8 cellular contexts compared by ENCODE assay signal in the genomic region with DNA sequence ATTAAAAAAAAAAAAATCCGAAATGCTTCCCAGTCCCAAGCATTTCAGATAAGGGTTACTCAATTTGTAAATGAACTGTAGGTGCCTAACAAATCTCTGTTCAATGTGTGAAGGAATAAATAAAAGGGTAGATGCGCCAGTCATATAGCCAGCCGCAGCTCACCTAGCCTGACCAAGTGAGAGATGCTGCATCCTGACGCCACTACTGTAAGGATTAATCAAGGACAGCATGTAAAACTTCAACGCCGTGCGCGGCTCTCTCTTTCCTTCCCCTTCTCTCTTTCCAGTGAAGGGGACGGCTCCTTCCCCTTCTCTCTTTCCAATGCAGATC. TPM values are rescaled to one million over a fixed set of nuclear protein-coding genes. Genes with fewer than 3 reads are reported as not detected.
A peak's percentile ranks its signal among the peaks of the same experiment; 100 is the strongest.
DNase-seq lines count a peak whose midpoint lies in the region; ATAC-seq, FAIRE-seq and TF ChIP-seq lines count a peak whose summit lies in the region.

No MANE protein-coding gene starts in this region.

- H2BK15ac ChIP-seq in H1 (ENCODE audit: low read length) = no peak overlapping the region

- peak overlapping the region; percentile 84 to 87 for H3K4me2 ChIP-seq in H1 (ENCODE audit: insufficient read depth in 1 of 2, low read depth in 2 of 2, low read length in 2 of 2)

- H3K56ac ChIP-seq in H1 (replicated peaks; ENCODE audit: insufficient read length, low read depth, low read length) = no peak overlapping the region

- intact Hi-C loops in activated CD4-positive, alpha-beta T cell treated with anti-CD3 and anti-CD28 coated beads for 36 hours (cut with DNase I, micrococcal nuclease) = loop anchor here in 1 of 2 experiments (2.0 kb wide), 2 partner anchors 56 to 64 kb away; partner anchors contain the start of genes CAP1 and RLF

- TF ChIP-seq RAD21 in H1 (IDR thresholded peaks at IDR 0.05 in 1 of 2, conservative IDR thresholded peaks at IDR 0.05 in 1 of 2; ENCODE audit: low read depth in 2 of 2, low read length in 2 of 2) = no peak

- H3K27me3 ChIP-seq in H1 (replicated peaks in 1 of 4; ENCODE audit: control insufficient read depth in 3 of 4, extremely low read depth in 1 of 4, insufficient read depth in 3 of 4, low read length in 3 of 4) = no peaks in the 10 kb centered on the region

- H2BK5ac ChIP-seq in H1 (ENCODE audit: low read depth, low read length) = no peak overlapping the region

- POLR2A ChIA-PET in activated CD4-positive, alpha-beta T cell treated with anti-CD3 and anti-CD28 coated beads for 36 hours (lab: Charles Lee) = no interaction called here
- POLR2A ChIA-PET in H1 (lab: Charles Lee; ENCODE audit: partially characterized antibody) = interaction anchor here (0.6 to 1.6 kb wide), 3 partner anchors 12 to 65 kb away, joined by 3 to 5 read pairs (median 3); partner anchors contain the start of gene RLF

- no peaks in the 10 kb centered on the region for H4K20me1 ChIP-seq in H1 (replicated peaks in 1 of 2; ENCODE audit: control insufficient read depth in 1 of 2, insufficient read depth in 2 of 2, low read length in 2 of 2)

- H2BK12ac ChIP-seq in H1 (ENCODE audit: low read depth, low read length) = 0 out of 2 replicates have a peak overlapping the region, but pooled peaks have one; percentile 4

- FAIRE-seq in H1 (lab: Jason Lieb, UNC) = no peak

- H3K4me1 ChIP-seq in H1 (replicated peaks in 1 of 4; ENCODE audit: control insufficient read depth in 3 of 4, insufficient read depth in 4 of 4, low read length in 3 of 4) = peaks cover 0 to 2% (median 0%) of the 10 kb centered on the region in 4 experiments; a peak in 2 of 7 replicates

- peaks cover 37% of the 10 kb centered on the region for H3K4me1 Mint-ChIP-seq in activated CD4-positive, alpha-beta T cell treated with anti-CD3 and anti-CD28 coated beads for 36 hours
- peaks cover 21 to 26% of the 10 kb centered on the region in 2 donors for H3K4me1 Mint-ChIP-seq in natural killer cell treated with Interleukin-12 subunit alpha and Interleukin-12 subunit beta and Interleukin-15 and Interleukin-18, amount 100 ng/mL, for 72 hours (ENCODE audit: low read depth in 2 of 2)

- H2BK120ac ChIP-seq in H1 (replicated peaks; ENCODE audit: low read depth, low read length) = no peak overlapping the region

- H3K23me2 ChIP-seq in H1 (ENCODE audit: low read depth, low read length) = peaks cover 9% of the 10 kb centered on the region; the same call in 1 of the 2 replicates

- peak overlapping the region; percentile 5 for H4K91ac ChIP-seq in H1 (replicated peaks; ENCODE audit: insufficient read length, low read length)

- TF ChIP-seq EP300 in H1 (IDR thresholded peaks at IDR 0.05; ENCODE audit: borderline replicate concordance in 1 of 2, low read depth in 2 of 2, low read length in 2 of 2) = no peak

- H3K9me3 Mint-ChIP-seq in activated CD4-positive, alpha-beta T cell treated with anti-CD3 and anti-CD28 coated beads for 36 hours (ENCODE audit: low read depth) = no peaks in the 10 kb centered on the region
- no peaks in the 10 kb centered on the region for H3K9me3 Mint-ChIP-seq in natural killer cell treated with Interleukin-12 subunit alpha and Interleukin-12 subunit beta and Interleukin-15 and Interleukin-18, amount 100 ng/mL, for 72 hours

- peaks cover 4 to 28% of the 10 kb centered on the region in 2 experiments; a peak in 3 of 4 replicates for H3K79me2 ChIP-seq in H1 (ENCODE audit: control insufficient read depth in 1 of 2, insufficient read depth in 2 of 2, low read length in 2 of 2)

- H2BK20ac ChIP-seq in H1 (ENCODE audit: low read length) = no peak overlapping the region

- WGBS in H1 (ENCODE audit: extremely low coverage in 1 of 2, insufficient coverage in 1 of 2, insufficient read length in 1 of 2, insufficient replicate concordance in 2 of 2, low coverage in 1 of 2, low lambda C conversion rate in 2 of 2, missing lambda C conversion rate in 1 of 2), 2 experiments = 24% methylated on average over 5 of the region's 9 CpGs; no CpG with 5 or more reads in 1 of the 2 experiments

- no peaks in the 10 kb centered on the region for H3K9me3 ChIP-seq in H1 (ENCODE audit: insufficient read depth in 2 of 2, low read depth in 1 of 2, low read length in 1 of 2)

- no peak overlapping the region for H4K5ac ChIP-seq in H1 (ENCODE audit: insufficient read length, low read depth, low read length)

- H3K23ac ChIP-seq in H1 (ENCODE audit: insufficient read length) = no peak overlapping the region

- no peak overlapping the region for H3K4ac ChIP-seq in H1 (replicated peaks; ENCODE audit: insufficient read length, low read depth, low read length)

- H3K27ac ChIP-seq in H1 (ENCODE audit: low read depth, low read length) = no peak overlapping the region

- TF ChIP-seq CTCF in NB4 (IDR thresholded peaks at IDR 0.05; ENCODE audit: low read depth, low read length) = no peak
- TF ChIP-seq CTCF in H1 (IDR thresholded peaks at IDR 0.05; ENCODE audit: control extremely low read depth in 1 of 3, insufficient read depth in 1 of 3, low read depth in 1 of 3, low read length in 3 of 3) = no peak
- no peak for TF ChIP-seq CTCF in GM10266 (IDR thresholded peaks at IDR 0.05; ENCODE audit: control insufficient read depth, insufficient read depth, low read depth, missing control alignments)

- peak; percentile 45 for ATAC-seq in activated CD4-positive, alpha-beta T cell treated with anti-CD3 and anti-CD28 coated beads for 36 hours
- peak; percentile 55 to 74 for ATAC-seq in natural killer cell treated with Interleukin-12 subunit alpha and Interleukin-12 subunit beta and Interleukin-15 and Interleukin-18, amount 100 ng/mL, for 72 hours

- H3K4me3 ChIP-seq in NB4 (ENCODE audit: low read depth, low read length) (peak overlapping the region; percentile 83), H1 (ENCODE audit: extremely low read depth in 1 of 4, insufficient read depth in 2 of 4, low read depth in 3 of 4, low read length in 4 of 4) (peak overlapping the region; percentile 82 to 92 (median 90))

- no peak for DNase-seq in activated CD4-positive, alpha-beta T cell treated with anti-CD3 and anti-CD28 coated beads for 36 hours
- no peak for DNase-seq in activated CD4-positive, alpha-beta T cell treated with anti-CD3 and anti-CD28 coated beads for 1 hour
- DNase-seq in NB4 (ENCODE audit: low read depth) (no peak), H1 (ENCODE audit: low read depth in 1 of 2, low spot score in 2 of 2) (no peak), NCI-H2196 treated with DMSO at 0.1 percent for 48 hours (lab: John Stamatoyannopoulos, UW; ENCODE audit: unreplicated experiment) (no peak), foreskin melanocyte (no peak), GM10266 (ENCODE audit: extremely low spot score) (no peak)
- no peak for DNase-seq in natural killer cell treated with Interleukin-12 subunit alpha and Interleukin-12 subunit beta and Interleukin-15 and Interleukin-18, amount 100 ng/mL, for 72 hours (ENCODE audit: low spot score)

- no peak overlapping the region for H3K14ac ChIP-seq in H1 (ENCODE audit: insufficient read length)

- H3K27ac Mint-ChIP-seq in activated CD4-positive, alpha-beta T cell treated with anti-CD3 and anti-CD28 coated beads for 36 hours = peak overlapping the region; percentile 91
- peak overlapping the region; percentile 65 to 79 for H3K27ac Mint-ChIP-seq in natural killer cell treated with Interleukin-12 subunit alpha and Interleukin-12 subunit beta and Interleukin-15 and Interleukin-18, amount 100 ng/mL, for 72 hours

- no peak for TF ChIP-seq POLR2A in NB4 (IDR thresholded peaks at IDR 0.05; ENCODE audit: extremely low read depth, insufficient read length)
- no peak for TF ChIP-seq POLR2A in H1 (IDR thresholded peaks at IDR 0.05; ENCODE audit: control extremely low read depth in 1 of 2, low read depth in 2 of 2, low read length in 2 of 2)

- CTCF ChIA-PET in activated CD4-positive, alpha-beta T cell treated with anti-CD3 and anti-CD28 coated beads for 36 hours (lab: Charles Lee) = interaction anchor here (1.2 kb wide), 1 partner anchor 308 kb away, joined by 3 read pairs; no protein-coding TSS in a partner anchor
- CTCF ChIA-PET in H1 (lab: Charles Lee; ENCODE audit: partially characterized antibody) = interaction anchor here (1.4 kb wide), 1 partner anchor 12 kb away, joined by 8 read pairs; no protein-coding TSS in a partner anchor

- H3K4me3 Mint-ChIP-seq in activated CD4-positive, alpha-beta T cell treated with anti-CD3 and anti-CD28 coated beads for 36 hours = peak overlapping the region; percentile 90
- peak overlapping the region; percentile 94 for H3K4me3 Mint-ChIP-seq in natural killer cell treated with Interleukin-12 subunit alpha and Interleukin-12 subunit beta and Interleukin-15 and Interleukin-18, amount 100 ng/mL, for 72 hours

- H3K36me3 ChIP-seq in H1 (ENCODE audit: control insufficient read depth in 2 of 4, insufficient read depth in 4 of 4, low read length in 3 of 4) = peaks cover 0 to 6% (median 2%) of the 10 kb centered on the region in 4 experiments; a peak in 5 of 8 replicates

- H4K8ac ChIP-seq in H1 (ENCODE audit: extremely low read depth, insufficient read depth, low read length) = peak overlapping the region; percentile 99; the same call in 1 of the 2 replicates

- peak overlapping the region; percentile 85; the same call in 1 of the 2 replicates for H3K18ac ChIP-seq in H1 (ENCODE audit: extremely low read depth, low read length)

- H3K9ac ChIP-seq in H1 (replicated peaks in 1 of 4; ENCODE audit: extremely low read depth in 1 of 4, low read depth in 3 of 4, low read length in 3 of 4) = peak overlapping the region in 3 of 4 experiments; percentile 69 to 84 (median 75); a peak in 6 of 7 replicates

- no peak overlapping the region for H2AK5ac ChIP-seq in H1 (ENCODE audit: low read depth, low read length)

- H3K27me3 Mint-ChIP-seq in activated CD4-positive, alpha-beta T cell treated with anti-CD3 and anti-CD28 coated beads for 36 hours = peaks cover 4% of the 10 kb centered on the region
- peaks cover 6% of the 10 kb centered on the region in 2 donors for H3K27me3 Mint-ChIP-seq in natural killer cell treated with Interleukin-12 subunit alpha and Interleukin-12 subunit beta and Interleukin-15 and Interleukin-18, amount 100 ng/mL, for 72 hours

- peak overlapping the region; percentile 91 for H2AFZ ChIP-seq in H1 (ENCODE audit: low read length)

- H3K79me1 ChIP-seq in H1 (ENCODE audit: low read depth, low read length) = peaks cover 3% of the 10 kb centered on the region; the same call in 1 of the 2 replicates

- H3K36me3 Mint-ChIP-seq in activated CD4-positive, alpha-beta T cell treated with anti-CD3 and anti-CD28 coated beads for 36 hours (ENCODE audit: low read depth) = peaks cover 17% of the 10 kb centered on the region
- peaks cover 13% of the 10 kb centered on the region for H3K36me3 Mint-ChIP-seq in natural killer cell treated with Interleukin-12 subunit alpha and Interleukin-12 subunit beta and Interleukin-15 and Interleukin-18, amount 100 ng/mL, for 72 hours

RNA-seq across cellular contexts. Expression of gene PPT1, which starts 0.4 kb away (rescaled TPM):
- 10 to 100 TPM; 75.4 to 77.4 TPM for total RNA-seq in activated CD4-positive, alpha-beta T cell treated with anti-CD3 and anti-CD28 coated beads for 36 hours
- total RNA-seq in H1 (2021; fragmentation: NEBNext Ultra II Directional; extraction: Animal tissue kit (Norgen Biotek cat#: 25700)) = 141 and 150 TPM in 2 replicates
- polyA plus RNA-seq in H1 (2011; rRNA removed) = 38.8 and 77.1 TPM in 2 replicates
- polyA plus RNA-seq in H1 (2011; cell fraction: cytosol; rRNA removed) = 56.0 TPM
- polyA plus RNA-seq in H1 (2011; cell fraction: nucleus; rRNA removed) = 62.0 TPM
- polyA plus RNA-seq in H1 (2012, experiment 1 of 2) = 118 to 158 TPM (median 141 TPM) in 4 replicates
- 25.5 TPM for polyA plus RNA-seq in H1 (2012, experiment 2 of 2)
- polyA plus RNA-seq in H1 (2013, experiment 1 of 2) = 251 TPM
- 317 TPM for polyA plus RNA-seq in H1 (2013, experiment 2 of 2)
- polyA minus RNA-seq in H1 (2011; rRNA and poly(A)+ RNA removed) = 134 and 143 TPM in 2 replicates
- 47.7 TPM for polyA minus RNA-seq in H1 (2011; cell fraction: cytosol; rRNA and poly(A)+ RNA removed)
- 34.6 TPM for polyA minus RNA-seq in H1 (2011; cell fraction: nucleus; rRNA and poly(A)+ RNA removed)
- 10 to 100 TPM; 42.3 to 64.0 TPM for total RNA-seq in natural killer cell treated with Interleukin-12 subunit alpha and Interleukin-12 subunit beta and Interleukin-15 and Interleukin-18, amount 100 ng/mL, for 72 hours

RNA-seq across cellular contexts. Expression of gene CAP1, which starts 56.1 kb away (rescaled TPM):
- 100 to 1,000 TPM; 527 to 553 TPM for total RNA-seq in activated CD4-positive, alpha-beta T cell treated with anti-CD3 and anti-CD28 coated beads for 36 hours
- total RNA-seq in H1 (2021; fragmentation: NEBNext Ultra II Directional; extraction: Animal tissue kit (Norgen Biotek cat#: 25700)) = 274 and 295 TPM in 2 replicates
- 94.5 and 140 TPM in 2 replicates for polyA plus RNA-seq in H1 (2011; rRNA removed)
- polyA plus RNA-seq in H1 (2011; cell fraction: cytosol; rRNA removed) = 156 TPM
- polyA plus RNA-seq in H1 (2011; cell fraction: nucleus; rRNA removed) = 89.4 TPM
- 209 to 252 TPM (median 215 TPM) in 4 replicates for polyA plus RNA-seq in H1 (2012, experiment 1 of 2)
- 43.4 TPM for polyA plus RNA-seq in H1 (2012, experiment 2 of 2)
- polyA plus RNA-seq in H1 (2013, experiment 1 of 2) = 215 TPM
- 209 TPM for polyA plus RNA-seq in H1 (2013, experiment 2 of 2)
- polyA minus RNA-seq in H1 (2011; rRNA and poly(A)+ RNA removed) = 180 and 198 TPM in 2 replicates
- polyA minus RNA-seq in H1 (2011; cell fraction: cytosol; rRNA and poly(A)+ RNA removed) = 93.9 TPM
- 77.0 TPM for polyA minus RNA-seq in H1 (2011; cell fraction: nucleus; rRNA and poly(A)+ RNA removed)
- 100 to 1,000 TPM; 423 to 738 TPM for total RNA-seq in natural killer cell treated with Interleukin-12 subunit alpha and Interleukin-12 subunit beta and Interleukin-15 and Interleukin-18, amount 100 ng/mL, for 72 hours
